Comparison of ENCODE assay signal across 1 cellular context in genomic region chr12:57462307-57463253, GRCh38.
A peak's percentile ranks its signal among the peaks of the same experiment; 100 is the strongest.
TF ChIP-seq lines count a peak whose summit lies in the region.

No MANE protein-coding gene starts in this region.

TF ChIP-seq in GM12878, 131 proteins besides CTCF, POLR2A, EP300 and RAD21 (continued from another document and continues in another):
- TF ChIP-seq PRDM15 (CRISPR knock-in tag; IDR thresholded peaks at IDR 0.05) (no peak), CHD2 (IDR thresholded peaks at IDR 0.05; ENCODE audit: borderline replicate concordance, low read depth, low read length) (peak; percentile 63; the same call in 1 of the 2 replicates), SP1 (IDR thresholded peaks at IDR 0.05; ENCODE audit: low read depth, low read length) (peak; percentile 63), TCF7 (IDR thresholded peaks at IDR 0.05; ENCODE audit: borderline replicate concordance) (no peak), IKZF1 (conservative IDR thresholded peaks at IDR 0.05) (peak; percentile 69), TAF1 (IDR thresholded peaks at IDR 0.05; ENCODE audit: borderline replicate concordance, low read depth, low read length) (peak; percentile 57; the same call in 1 of the 2 replicates), ZNF24 (IDR thresholded peaks at IDR 0.05) (0 out of 2 replicates have a peak, but pooled peaks have one; percentile 8), SRF (IDR thresholded peaks at IDR 0.05; ENCODE audit: low read depth in 2 of 2, low read length in 2 of 2) (no peak), HCFC1 (IDR thresholded peaks at IDR 0.05; ENCODE audit: low read length) (no peak), NFIC (IDR thresholded peaks at IDR 0.05; ENCODE audit: low read depth, low read length) (no peak), GABPA (IDR thresholded peaks at IDR 0.05; ENCODE audit: low read depth) (no peak), TBL1XR1 (IDR thresholded peaks at IDR 0.05; ENCODE audit: low read depth, low read length) (no peak), RELB (IDR thresholded peaks at IDR 0.05; ENCODE audit: low read depth) (peak; percentile 92), ZBTB11 (CRISPR knock-in tag; IDR thresholded peaks at IDR 0.05) (no peak), ZBTB33 (IDR thresholded peaks at IDR 0.05) (no peak), RB1 (IDR thresholded peaks at IDR 0.05; ENCODE audit: borderline replicate concordance) (peak; percentile 81; the same call in 1 of the 2 replicates), BCL11A (IDR thresholded peaks at IDR 0.05; ENCODE audit: low read depth, low read length) (no peak), BRCA1 (IDR thresholded peaks at IDR 0.05; ENCODE audit: low read depth, low read length) (no peak), CHD4 (IDR thresholded peaks at IDR 0.05) (no peak), MXI1 (IDR thresholded peaks at IDR 0.05; ENCODE audit: low read depth, low read length) (peak; percentile 75), KLF5 (IDR thresholded peaks at IDR 0.05; ENCODE audit: partially characterized antibody) (no peak), KDM1A (IDR thresholded peaks at IDR 0.05; ENCODE audit: borderline replicate concordance) (no peak), FOXK2 (IDR thresholded peaks at IDR 0.05) (no peak), SUZ12 (IDR thresholded peaks at IDR 0.05; ENCODE audit: unreplicated experiment) (no peak), RAD51 (IDR thresholded peaks at IDR 0.05) (no peak), POLR2AphosphoS5 (IDR thresholded peaks at IDR 0.05; ENCODE audit: low read length) (no peak), HDGF (IDR thresholded peaks at IDR 0.05) (no peak), SPI1 (IDR thresholded peaks at IDR 0.05; ENCODE audit: borderline replicate concordance, insufficient read depth, low read depth, low read length) (no peak; the same call in 1 of the 2 replicates), SIX5 (IDR thresholded peaks at IDR 0.05; ENCODE audit: low read depth, low read length, severe bottlenecking) (no peak)
- TF ChIP-seq, protein P1, sequence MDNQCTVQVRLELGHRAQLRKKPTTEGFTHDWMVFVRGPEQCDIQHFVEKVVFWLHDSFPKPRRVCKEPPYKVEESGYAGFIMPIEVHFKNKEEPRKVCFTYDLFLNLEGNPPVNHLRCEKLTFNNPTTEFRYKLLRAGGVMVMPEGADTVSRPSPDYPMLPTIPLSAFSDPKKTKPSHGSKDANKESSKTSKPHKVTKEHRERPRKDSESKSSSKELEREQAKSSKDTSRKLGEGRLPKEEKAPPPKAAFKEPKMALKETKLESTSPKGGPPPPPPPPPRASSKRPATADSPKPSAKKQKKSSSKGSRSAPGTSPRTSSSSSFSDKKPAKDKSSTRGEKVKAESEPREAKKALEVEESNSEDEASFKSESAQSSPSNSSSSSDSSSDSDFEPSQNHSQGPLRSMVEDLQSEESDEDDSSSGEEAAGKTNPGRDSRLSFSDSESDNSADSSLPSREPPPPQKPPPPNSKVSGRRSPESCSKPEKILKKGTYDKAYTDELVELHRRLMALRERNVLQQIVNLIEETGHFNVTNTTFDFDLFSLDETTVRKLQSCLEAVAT (IDR thresholded peaks at IDR 0.05): 0 out of 2 replicates have a peak, but pooled peaks have one; percentile 27
- TF ChIP-seq, protein P2, sequence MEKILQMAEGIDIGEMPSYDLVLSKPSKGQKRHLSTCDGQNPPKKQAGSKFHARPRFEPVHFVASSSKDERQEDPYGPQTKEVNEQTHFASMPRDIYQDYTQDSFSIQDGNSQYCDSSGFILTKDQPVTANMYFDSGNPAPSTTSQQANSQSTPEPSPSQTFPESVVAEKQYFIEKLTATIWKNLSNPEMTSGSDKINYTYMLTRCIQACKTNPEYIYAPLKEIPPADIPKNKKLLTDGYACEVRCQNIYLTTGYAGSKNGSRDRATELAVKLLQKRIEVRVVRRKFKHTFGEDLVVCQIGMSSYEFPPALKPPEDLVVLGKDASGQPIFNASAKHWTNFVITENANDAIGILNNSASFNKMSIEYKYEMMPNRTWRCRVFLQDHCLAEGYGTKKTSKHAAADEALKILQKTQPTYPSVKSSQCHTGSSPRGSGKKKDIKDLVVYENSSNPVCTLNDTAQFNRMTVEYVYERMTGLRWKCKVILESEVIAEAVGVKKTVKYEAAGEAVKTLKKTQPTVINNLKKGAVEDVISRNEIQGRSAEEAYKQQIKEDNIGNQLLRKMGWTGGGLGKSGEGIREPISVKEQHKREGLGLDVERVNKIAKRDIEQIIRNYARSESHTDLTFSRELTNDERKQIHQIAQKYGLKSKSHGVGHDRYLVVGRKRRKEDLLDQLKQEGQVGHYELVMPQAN (conservative IDR thresholded peaks at IDR 0.05): no peak
- TF ChIP-seq, protein P3, sequence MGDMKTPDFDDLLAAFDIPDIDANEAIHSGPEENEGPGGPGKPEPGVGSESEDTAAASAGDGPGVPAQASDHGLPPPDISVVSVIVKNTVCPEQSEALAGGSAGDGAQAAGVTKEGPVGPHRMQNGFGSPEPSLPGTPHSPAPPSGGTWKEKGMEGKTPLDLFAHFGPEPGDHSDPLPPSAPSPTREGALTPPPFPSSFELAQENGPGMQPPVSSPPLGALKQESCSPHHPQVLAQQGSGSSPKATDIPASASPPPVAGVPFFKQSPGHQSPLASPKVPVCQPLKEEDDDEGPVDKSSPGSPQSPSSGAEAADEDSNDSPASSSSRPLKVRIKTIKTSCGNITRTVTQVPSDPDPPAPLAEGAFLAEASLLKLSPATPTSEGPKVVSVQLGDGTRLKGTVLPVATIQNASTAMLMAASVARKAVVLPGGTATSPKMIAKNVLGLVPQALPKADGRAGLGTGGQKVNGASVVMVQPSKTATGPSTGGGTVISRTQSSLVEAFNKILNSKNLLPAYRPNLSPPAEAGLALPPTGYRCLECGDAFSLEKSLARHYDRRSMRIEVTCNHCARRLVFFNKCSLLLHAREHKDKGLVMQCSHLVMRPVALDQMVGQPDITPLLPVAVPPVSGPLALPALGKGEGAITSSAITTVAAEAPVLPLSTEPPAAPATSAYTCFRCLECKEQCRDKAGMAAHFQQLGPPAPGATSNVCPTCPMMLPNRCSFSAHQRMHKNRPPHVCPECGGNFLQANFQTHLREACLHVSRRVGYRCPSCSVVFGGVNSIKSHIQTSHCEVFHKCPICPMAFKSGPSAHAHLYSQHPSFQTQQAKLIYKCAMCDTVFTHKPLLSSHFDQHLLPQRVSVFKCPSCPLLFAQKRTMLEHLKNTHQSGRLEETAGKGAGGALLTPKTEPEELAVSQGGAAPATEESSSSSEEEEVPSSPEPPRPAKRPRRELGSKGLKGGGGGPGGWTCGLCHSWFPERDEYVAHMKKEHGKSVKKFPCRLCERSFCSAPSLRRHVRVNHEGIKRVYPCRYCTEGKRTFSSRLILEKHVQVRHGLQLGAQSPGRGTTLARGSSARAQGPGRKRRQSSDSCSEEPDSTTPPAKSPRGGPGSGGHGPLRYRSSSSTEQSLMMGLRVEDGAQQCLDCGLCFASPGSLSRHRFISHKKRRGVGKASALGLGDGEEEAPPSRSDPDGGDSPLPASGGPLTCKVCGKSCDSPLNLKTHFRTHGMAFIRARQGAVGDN (IDR thresholded peaks at IDR 0.05): no peak
- TF ChIP-seq, protein P4, sequence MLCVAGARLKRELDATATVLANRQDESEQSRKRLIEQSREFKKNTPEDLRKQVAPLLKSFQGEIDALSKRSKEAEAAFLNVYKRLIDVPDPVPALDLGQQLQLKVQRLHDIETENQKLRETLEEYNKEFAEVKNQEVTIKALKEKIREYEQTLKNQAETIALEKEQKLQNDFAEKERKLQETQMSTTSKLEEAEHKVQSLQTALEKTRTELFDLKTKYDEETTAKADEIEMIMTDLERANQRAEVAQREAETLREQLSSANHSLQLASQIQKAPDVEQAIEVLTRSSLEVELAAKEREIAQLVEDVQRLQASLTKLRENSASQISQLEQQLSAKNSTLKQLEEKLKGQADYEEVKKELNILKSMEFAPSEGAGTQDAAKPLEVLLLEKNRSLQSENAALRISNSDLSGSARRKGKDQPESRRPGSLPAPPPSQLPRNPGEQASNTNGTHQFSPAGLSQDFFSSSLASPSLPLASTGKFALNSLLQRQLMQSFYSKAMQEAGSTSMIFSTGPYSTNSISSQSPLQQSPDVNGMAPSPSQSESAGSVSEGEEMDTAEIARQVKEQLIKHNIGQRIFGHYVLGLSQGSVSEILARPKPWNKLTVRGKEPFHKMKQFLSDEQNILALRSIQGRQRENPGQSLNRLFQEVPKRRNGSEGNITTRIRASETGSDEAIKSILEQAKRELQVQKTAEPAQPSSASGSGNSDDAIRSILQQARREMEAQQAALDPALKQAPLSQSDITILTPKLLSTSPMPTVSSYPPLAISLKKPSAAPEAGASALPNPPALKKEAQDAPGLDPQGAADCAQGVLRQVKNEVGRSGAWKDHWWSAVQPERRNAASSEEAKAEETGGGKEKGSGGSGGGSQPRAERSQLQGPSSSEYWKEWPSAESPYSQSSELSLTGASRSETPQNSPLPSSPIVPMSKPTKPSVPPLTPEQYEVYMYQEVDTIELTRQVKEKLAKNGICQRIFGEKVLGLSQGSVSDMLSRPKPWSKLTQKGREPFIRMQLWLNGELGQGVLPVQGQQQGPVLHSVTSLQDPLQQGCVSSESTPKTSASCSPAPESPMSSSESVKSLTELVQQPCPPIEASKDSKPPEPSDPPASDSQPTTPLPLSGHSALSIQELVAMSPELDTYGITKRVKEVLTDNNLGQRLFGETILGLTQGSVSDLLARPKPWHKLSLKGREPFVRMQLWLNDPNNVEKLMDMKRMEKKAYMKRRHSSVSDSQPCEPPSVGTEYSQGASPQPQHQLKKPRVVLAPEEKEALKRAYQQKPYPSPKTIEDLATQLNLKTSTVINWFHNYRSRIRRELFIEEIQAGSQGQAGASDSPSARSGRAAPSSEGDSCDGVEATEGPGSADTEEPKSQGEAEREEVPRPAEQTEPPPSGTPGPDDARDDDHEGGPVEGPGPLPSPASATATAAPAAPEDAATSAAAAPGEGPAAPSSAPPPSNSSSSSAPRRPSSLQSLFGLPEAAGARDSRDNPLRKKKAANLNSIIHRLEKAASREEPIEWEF (IDR thresholded peaks at IDR 0.05; ENCODE audit: insufficient replicate concordance, low read depth, low read length): no peak
